In genomic region chr11:1050581-1051355, GRCh38 we compare ENCODE assay signal across 8 cellular contexts. TPM values are rescaled to one million over a fixed set of nuclear protein-coding genes. Genes with fewer than 3 reads are reported as not detected.
DNase-seq lines count a peak whose midpoint lies in the region; ATAC-seq, FAIRE-seq and TF ChIP-seq lines count a peak whose summit lies in the region.

No MANE protein-coding gene starts in this region.

- no peaks in the 10 kb centered on the region for H4K20me1 ChIP-seq in KMS-11 (ENCODE audit: insufficient read depth)

- H3K36me3 ChIP-seq in KMS-11 (ENCODE audit: insufficient read depth): no peaks in the 10 kb centered on the region
- H3K36me3 ChIP-seq in Panc1 (ENCODE audit: control insufficient read depth, insufficient read depth, low read length): no peaks in the 10 kb centered on the region
- H3K36me3 ChIP-seq in thyroid gland: no peaks in the 10 kb centered on the region

- H3K4me3 Mint-ChIP-seq in activated T-helper 1 cell treated with anti-CD3 and anti-CD28 coated beads, Interleukin-12 subunit alpha, Interleukin-12 subunit beta, Interleukin-2, Interleukin-4 antibody, amounts not matched to agents 30 ng/mL and 10 ng/mL and 1 ng/mL, durations not matched to agents 14 hours and 24 hours and 36 hours: no peak overlapping the region

- H3K4me3 ChIP-seq in KMS-11 (IDR thresholded peaks at IDR 0.05; ENCODE audit: insufficient read depth, low read depth, low read length) (no peak overlapping the region), Panc1 (ENCODE audit: low read depth in 2 of 2, low read length in 2 of 2) (no peak overlapping the region), foreskin fibroblast (ENCODE audit: low read depth in 1 of 2, low read length in 2 of 2) (no peak overlapping the region), thyroid gland (replicated peaks in 1 of 3) (no peak overlapping the region)

- POLR2A ChIA-PET in Panc1 (lab: Charles Lee): interaction anchor here (0.6 kb wide), 1 partner anchor 208 kb away, joined by 3 read pairs; the partner anchor contains the start of genes POLR2L and TSPAN4

- in situ Hi-C loops in Panc1 (cut with HindIII; ENCODE audit: low pct_unique_long_range_greater_than_20kb, low sequenced_read_pairs): no loop called here

- no peaks in the 10 kb centered on the region for H3K4me1 Mint-ChIP-seq in activated T-helper 1 cell treated with anti-CD3 and anti-CD28 coated beads, Interleukin-12 subunit alpha, Interleukin-12 subunit beta, Interleukin-2, Interleukin-4 antibody, amounts not matched to agents 30 ng/mL and 10 ng/mL and 1 ng/mL, durations not matched to agents 14 hours and 24 hours and 36 hours (ENCODE audit: low read depth)

- H3K36me3 Mint-ChIP-seq in activated T-helper 1 cell treated with anti-CD3 and anti-CD28 coated beads, Interleukin-12 subunit alpha, Interleukin-12 subunit beta, Interleukin-2, Interleukin-4 antibody, amounts not matched to agents 30 ng/mL and 10 ng/mL and 1 ng/mL, durations not matched to agents 14 hours and 24 hours and 36 hours (ENCODE audit: low read depth): no peaks in the 10 kb centered on the region

- H2AFZ ChIP-seq in KMS-11 (ENCODE audit: low read depth): no peak overlapping the region

- H3K4me2 ChIP-seq in KMS-11: no peak overlapping the region

- peak; percentile 81 for FAIRE-seq in GM18507 (lab: Jason Lieb, UNC)

- H3K27ac ChIP-seq in KMS-11: no peak overlapping the region
- no peak overlapping the region for H3K27ac ChIP-seq in Panc1 (ENCODE audit: low read length)
- H3K27ac ChIP-seq in thyroid gland: no peak overlapping the region

- no TSS peak for BruUV-seq in Panc1 (replicated peaks; lab: Mats Ljungman, UMichigan)

- H3K9ac ChIP-seq in KMS-11: no peak overlapping the region

- H3K27me3 ChIP-seq in KMS-11 (ENCODE audit: insufficient read depth, low read depth) (peaks cover 92% of the 10 kb centered on the region), Panc1 (ENCODE audit: control insufficient read depth, insufficient read depth, low read length) (no peaks in the 10 kb centered on the region), thyroid gland (no peaks in the 10 kb centered on the region)

- peak; percentile 96 for ATAC-seq in Panc1
- ATAC-seq in omental fat pad (ENCODE audit: low FRiP score): peak; percentile 65

- CTCF ChIA-PET in Panc1 (lab: Charles Lee): interaction anchor here (0.5 to 1.0 kb wide), 6 partner anchors 11 to 459 kb away, joined by 3 to 8 read pairs (median 4); no protein-coding TSS in a partner anchor

- H3K9me3 ChIP-seq in Panc1 (ENCODE audit: control insufficient read depth, insufficient read depth, low read depth, low read length): no peaks in the 10 kb centered on the region
- H3K9me3 ChIP-seq in thyroid gland: no peaks in the 10 kb centered on the region

- TF ChIP-seq POLR2A in thyroid gland (IDR thresholded peaks at IDR 0.05): no peak

- 73 to 83% methylated on average over 18 to 19 of the region's 39 CpGs for WGBS in thyroid gland, 2 donors

- no peaks in the 10 kb centered on the region for H3K4me1 ChIP-seq in KMS-11 (ENCODE audit: low read depth, poor library complexity, severe bottlenecking)
- peaks cover 12% of the 10 kb centered on the region; the same call in 1 of the 2 replicates for H3K4me1 ChIP-seq in Panc1 (ENCODE audit: control insufficient read depth, insufficient read depth, low read length)
- peaks cover 4 to 18% of the 10 kb centered on the region in 2 donors for H3K4me1 ChIP-seq in thyroid gland

- TF ChIP-seq CTCF in KMS-11 (conservative IDR thresholded peaks at IDR 0.05; ENCODE audit: low read depth, low read length) (peak; percentile 84), Panc1 (IDR thresholded peaks at IDR 0.05) (peak; percentile 100), foreskin fibroblast (IDR thresholded peaks at IDR 0.05; ENCODE audit: low read depth, low read length) (peak; percentile 88), omental fat pad (IDR thresholded peaks at IDR 0.05) (peak in 1 of 3 donors; percentile 55), thyroid gland (IDR thresholded peaks at IDR 0.05) (peak; percentile 69 to 98 (median 96))

- intact Hi-C loops in Panc1 (cut with micrococcal nuclease; ENCODE audit: unreplicated experiment) (no loop called here), thyroid gland (cut with DNase I) (loop anchor here (5.0 kb wide), 2 partner anchors 128 to 203 kb away; no protein-coding TSS in a partner anchor)
- intact Hi-C loops in activated T-helper 1 cell treated with anti-CD3 and anti-CD28 coated beads, Interleukin-12 subunit alpha, Interleukin-12 subunit beta, Interleukin-2, Interleukin-4 antibody, amounts not matched to agents 30 ng/mL and 10 ng/mL and 1 ng/mL, durations not matched to agents 14 hours and 24 hours and 36 hours (cut with micrococcal nuclease): loop anchor here (1.0 to 2.0 kb wide), 3 partner anchors 125 to 202 kb away; partner anchors contain the start of genes AP2A2 and CHID1

- peaks cover 8% of the 10 kb centered on the region for H3K27me3 Mint-ChIP-seq in activated T-helper 1 cell treated with anti-CD3 and anti-CD28 coated beads, Interleukin-12 subunit alpha, Interleukin-12 subunit beta, Interleukin-2, Interleukin-4 antibody, amounts not matched to agents 30 ng/mL and 10 ng/mL and 1 ng/mL, durations not matched to agents 14 hours and 24 hours and 36 hours (ENCODE audit: insufficient read depth)

- H3K9me3 Mint-ChIP-seq in activated T-helper 1 cell treated with anti-CD3 and anti-CD28 coated beads, Interleukin-12 subunit alpha, Interleukin-12 subunit beta, Interleukin-2, Interleukin-4 antibody, amounts not matched to agents 30 ng/mL and 10 ng/mL and 1 ng/mL, durations not matched to agents 14 hours and 24 hours and 36 hours: no peaks in the 10 kb centered on the region

- no peaks in the 10 kb centered on the region for H3K79me2 ChIP-seq in KMS-11 (ENCODE audit: insufficient read depth, low read depth)

- peak; percentile 99 for DNase-seq in 8988T
- DNase-seq in GM18507 (ENCODE audit: extremely low spot score, insufficient read length, low read depth): peak; percentile 85
- peak; percentile 54 for DNase-seq in Panc1 (ENCODE audit: low read depth, low spot score)
- peak; percentile 63 for DNase-seq in activated T-helper 1 cell treated with anti-CD3 and anti-CD28 coated beads, Interleukin-12 subunit alpha, Interleukin-12 subunit beta, Interleukin-2, Interleukin-4 antibody, amounts not matched to agents 30 ng/mL and 10 ng/mL and 1 ng/mL, durations not matched to agents 14 hours and 24 hours and 36 hours (ENCODE audit: low spot score)
- DNase-seq in foreskin fibroblast: peak; percentile 40 to 76
- DNase-seq in omental fat pad (ENCODE audit: low spot score): no peak
- DNase-seq in thyroid gland: peak; percentile 75 to 80

- H3K27ac Mint-ChIP-seq in activated T-helper 1 cell treated with anti-CD3 and anti-CD28 coated beads, Interleukin-12 subunit alpha, Interleukin-12 subunit beta, Interleukin-2, Interleukin-4 antibody, amounts not matched to agents 30 ng/mL and 10 ng/mL and 1 ng/mL, durations not matched to agents 14 hours and 24 hours and 36 hours: no peak overlapping the region

RNA-seq across cellular contexts. Expression of gene MUC6, which starts 14.2 kb away (rescaled TPM):
- total RNA-seq in Panc1 (2021; ENCODE audit: unreplicated experiment) (0.49 TPM), omental fat pad (not detected), thyroid gland (not detected)
- polyA plus RNA-seq in Panc1 (2012; ENCODE audit: insufficient read length): 1.6 TPM
- not detected in 2 replicates for total RNA-seq in activated T-helper 1 cell treated with anti-CD3 and anti-CD28 coated beads, Interleukin-12 subunit alpha, Interleukin-12 subunit beta, Interleukin-2, Interleukin-4 antibody, amounts not matched to agents 30 ng/mL and 10 ng/mL and 1 ng/mL, durations not matched to agents 14 hours and 24 hours and 36 hours

RNA-seq across cellular contexts. Expression of gene MUC2, which starts 23.9 kb away (rescaled TPM):
- 0.08 TPM for total RNA-seq in Panc1 (2021; ENCODE audit: unreplicated experiment)
- polyA plus RNA-seq in Panc1 (2012; ENCODE audit: insufficient read length): not detected
- total RNA-seq in activated T-helper 1 cell treated with anti-CD3 and anti-CD28 coated beads, Interleukin-12 subunit alpha, Interleukin-12 subunit beta, Interleukin-2, Interleukin-4 antibody, amounts not matched to agents 30 ng/mL and 10 ng/mL and 1 ng/mL, durations not matched to agents 14 hours and 24 hours and 36 hours: not detected in 2 replicates
- total RNA-seq in omental fat pad: not detected
- total RNA-seq in thyroid gland: not detected
